Comparison of ENCODE assay signal across 12 cellular contexts in genomic region chr7:84042110-84042539, GRCh38.
A peak's percentile ranks its signal among the peaks of the same experiment; 100 is the strongest.
DNase-seq lines count a peak whose midpoint lies in the region; ATAC-seq and TF ChIP-seq lines count a peak whose summit lies in the region.
"Had no signal": no experiment of that assay in that cellular context is flagged by ENCODE, and none has a peak within 500 bp of the region (broad histone marks: within the 10 kb centered on the region; RNA-seq: fewer than 3 reads in every experiment).

No MANE protein-coding gene starts in this region.

- peak overlapping the region; percentile 51 for H3K4me2 ChIP-seq in osteoblast (ENCODE audit: insufficient read depth, low read length)

- no peaks in the 10 kb centered on the region for H3K36me3 ChIP-seq in osteoblast (ENCODE audit: insufficient read depth, low read length)
- H3K36me3 ChIP-seq: WERI-Rb-1 had no signal

- H3K27me3 ChIP-seq in osteoblast (ENCODE audit: insufficient read depth, low read length), result no peaks in the 10 kb centered on the region

- no peaks in the 10 kb centered on the region for H4K20me1 ChIP-seq in osteoblast (ENCODE audit: insufficient read depth, low read length)

- H3K27ac ChIP-seq in epithelial cell of prostate (peak overlapping the region; percentile 57), osteoblast (ENCODE audit: low read depth, low read length) (peak overlapping the region; percentile 71)
- H3K27ac ChIP-seq: WERI-Rb-1 had no signal

- H3K79me2 ChIP-seq in osteoblast (ENCODE audit: insufficient read depth, low read length), result no peaks in the 10 kb centered on the region

- ATAC-seq in HG03097 (IDR thresholded peaks at IDR 0.05; ENCODE audit: low FRiP score, unreplicated experiment) (no peak), GM21786 (IDR thresholded peaks at IDR 0.05; ENCODE audit: unreplicated experiment) (no peak)

- peaks cover 25% of the 10 kb centered on the region for H3K4me1 ChIP-seq in osteoblast (ENCODE audit: insufficient read depth, low read length)

- H3K9me3 ChIP-seq in osteoblast (ENCODE audit: low read depth, low read length), result no peaks in the 10 kb centered on the region

- DNase-seq in Daoy (ENCODE audit: low read depth), result peak; percentile 93
- no peak for DNase-seq in epithelial cell of prostate (ENCODE audit: low read depth, low spot score)
- peak; percentile 50 for DNase-seq in osteoblast (ENCODE audit: insufficient read length, low spot score, missing footprints)
- DNase-seq in GOT3 (lab: John Stamatoyannopoulos, UW), result no peak
- no peak for DNase-seq in NCI-H187 treated with DMSO at 0.1 percent for 48 hours (lab: John Stamatoyannopoulos, UW)
- DNase-seq: KBM-7; NK-92 treated with Interleukin-12 subunit alpha and Interleukin-12 subunit beta, amount 100 ng/mL, for 24 hours; stimulated activated CD4-positive, alpha-beta T cell treated with anti-CD3 and anti-CD28 coated beads, Interleukin-1b, Interleukin-23, amount 100 ng/mL, for 48 hours; WERI-Rb-1 had no signal

- no peak overlapping the region for H3K4me3 ChIP-seq in osteoblast (ENCODE audit: insufficient read depth, low read length)

- peak overlapping the region; percentile 30 for H2AFZ ChIP-seq in osteoblast (ENCODE audit: low read length)

- TF ChIP-seq CTCF in osteoblast (IDR thresholded peaks at IDR 0.05; ENCODE audit: extremely low read depth, low read depth, low read length), result no peak

TF ChIP-seq in PFSK-1, 5 proteins besides CTCF, POLR2A, EP300 and RAD21:
- TF ChIP-seq SIN3A (IDR thresholded peaks at IDR 0.05; ENCODE audit: borderline replicate concordance, insufficient read depth, low read length) (peak; percentile 83; the same call in 1 of the 2 replicates), POLR2AphosphoS5 (IDR thresholded peaks at IDR 0.05; ENCODE audit: low read depth, low read length) (peak; percentile 63; the same call in 1 of the 2 replicates), FOXP2 (optimal IDR thresholded peaks at IDR 0.05; ENCODE audit: borderline replicate concordance, extremely low read depth, extremely low read length, insufficient read depth) (no peak), TAF1 (IDR thresholded peaks at IDR 0.05; ENCODE audit: borderline replicate concordance, insufficient read depth, low read length) (peak; percentile 15; the same call in 1 of the 2 replicates)
- TF ChIP-seq, protein P1, sequence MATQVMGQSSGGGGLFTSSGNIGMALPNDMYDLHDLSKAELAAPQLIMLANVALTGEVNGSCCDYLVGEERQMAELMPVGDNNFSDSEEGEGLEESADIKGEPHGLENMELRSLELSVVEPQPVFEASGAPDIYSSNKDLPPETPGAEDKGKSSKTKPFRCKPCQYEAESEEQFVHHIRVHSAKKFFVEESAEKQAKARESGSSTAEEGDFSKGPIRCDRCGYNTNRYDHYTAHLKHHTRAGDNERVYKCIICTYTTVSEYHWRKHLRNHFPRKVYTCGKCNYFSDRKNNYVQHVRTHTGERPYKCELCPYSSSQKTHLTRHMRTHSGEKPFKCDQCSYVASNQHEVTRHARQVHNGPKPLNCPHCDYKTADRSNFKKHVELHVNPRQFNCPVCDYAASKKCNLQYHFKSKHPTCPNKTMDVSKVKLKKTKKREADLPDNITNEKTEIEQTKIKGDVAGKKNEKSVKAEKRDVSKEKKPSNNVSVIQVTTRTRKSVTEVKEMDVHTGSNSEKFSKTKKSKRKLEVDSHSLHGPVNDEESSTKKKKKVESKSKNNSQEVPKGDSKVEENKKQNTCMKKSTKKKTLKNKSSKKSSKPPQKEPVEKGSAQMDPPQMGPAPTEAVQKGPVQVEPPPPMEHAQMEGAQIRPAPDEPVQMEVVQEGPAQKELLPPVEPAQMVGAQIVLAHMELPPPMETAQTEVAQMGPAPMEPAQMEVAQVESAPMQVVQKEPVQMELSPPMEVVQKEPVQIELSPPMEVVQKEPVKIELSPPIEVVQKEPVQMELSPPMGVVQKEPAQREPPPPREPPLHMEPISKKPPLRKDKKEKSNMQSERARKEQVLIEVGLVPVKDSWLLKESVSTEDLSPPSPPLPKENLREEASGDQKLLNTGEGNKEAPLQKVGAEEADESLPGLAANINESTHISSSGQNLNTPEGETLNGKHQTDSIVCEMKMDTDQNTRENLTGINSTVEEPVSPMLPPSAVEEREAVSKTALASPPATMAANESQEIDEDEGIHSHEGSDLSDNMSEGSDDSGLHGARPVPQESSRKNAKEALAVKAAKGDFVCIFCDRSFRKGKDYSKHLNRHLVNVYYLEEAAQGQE (IDR thresholded peaks at IDR 0.05; ENCODE audit: insufficient read depth in 1 of 2, low read depth in 2 of 2, low read length in 2 of 2), result peak in 1 of 2 experiments; percentile 73; a peak in 2 of 4 replicates

Comparison
In these comparisons a context has a peak if more than half of its experiments do, and no peak if none do; other contexts are left out.
1. DNase-seq: peak in Daoy (single experiment) and osteoblast (single experiment); none in epithelial cell of prostate (single experiment), GOT3 (single experiment) and NCI-H187 treated with DMSO at 0.1 percent for 48 hours (single experiment).